17 cellular contexts compared by ENCODE assay signal in genomic region chr14:101354726-101355125, GRCh38.
A peak's percentile ranks its signal among the peaks of the same experiment; 100 is the strongest.
DNase-seq lines count a peak whose midpoint lies in the region; ATAC-seq and TF ChIP-seq lines count a peak whose summit lies in the region.
"Had no signal": no experiment of that assay in that cellular context is flagged by ENCODE, and none has a peak within 500 bp of the region (broad histone marks: within the 10 kb centered on the region; RNA-seq: fewer than 3 reads in every experiment).

No MANE protein-coding gene starts in this region.

- intact Hi-C loops in body of pancreas (cut with DNase I) = no loop called here
- intact Hi-C loops in right lobe of liver (cut with DNase I) = no loop called here
- intact Hi-C loops in mucosa of descending colon (cut with DNase I, micrococcal nuclease) = no loop called here

- H3K27me3 ChIP-seq in Peyer's patch = no peaks in the 10 kb centered on the region
- no peaks in the 10 kb centered on the region for H3K27me3 ChIP-seq in body of pancreas
- H3K27me3 ChIP-seq in right lobe of liver = no peaks in the 10 kb centered on the region

- no peaks in the 10 kb centered on the region for H3K36me3 Mint-ChIP-seq in type B pancreatic cell

- H3K27ac ChIP-seq in Peyer's patch = no peak overlapping the region
- H3K27ac ChIP-seq in body of pancreas = no peak overlapping the region
- peak overlapping the region in 1 of 3 donors; percentile 37 for H3K27ac ChIP-seq in right lobe of liver

- H3K4me3 ChIP-seq in Peyer's patch = no peak overlapping the region
- no peak overlapping the region for H3K4me3 ChIP-seq in body of pancreas
- no peak overlapping the region for H3K4me3 ChIP-seq in right lobe of liver
- no peak overlapping the region for H3K4me3 ChIP-seq in mucosa of descending colon

- ATAC-seq in body of pancreas (peak; percentile 34), right lobe of liver (peak in 3 of 4 donors; percentile 72 to 92 (median 81)), mucosa of descending colon (no peak)
- ATAC-seq: PC-3 had no signal

- H3K27ac Mint-ChIP-seq in type B pancreatic cell = no peak overlapping the region
- H3K27ac Mint-ChIP-seq: B cell had no signal

- H3K9me3 ChIP-seq in Peyer's patch = no peaks in the 10 kb centered on the region
- H3K9me3 ChIP-seq in body of pancreas = no peaks in the 10 kb centered on the region
- no peaks in the 10 kb centered on the region for H3K9me3 ChIP-seq in right lobe of liver
- no peaks in the 10 kb centered on the region for H3K9me3 ChIP-seq in mucosa of descending colon

- H3K9me3 Mint-ChIP-seq in type B pancreatic cell = peaks cover 5% of the 10 kb centered on the region

- H3K27me3 Mint-ChIP-seq in type B pancreatic cell = peaks cover 4% of the 10 kb centered on the region
- H3K27me3 Mint-ChIP-seq: CD4-positive, CD25-positive, alpha-beta regulatory T cell had no signal

- H3K36me3 ChIP-seq in Peyer's patch = no peaks in the 10 kb centered on the region
- no peaks in the 10 kb centered on the region for H3K36me3 ChIP-seq in body of pancreas (replicated peaks in 1 of 2; ENCODE audit: insufficient read depth in 1 of 2, low read depth in 2 of 2)
- no peaks in the 10 kb centered on the region for H3K36me3 ChIP-seq in right lobe of liver
- no peaks in the 10 kb centered on the region for H3K36me3 ChIP-seq in mucosa of descending colon (ENCODE audit: low read depth)

- 40 to 60% methylated on average over 2 of the region's 2 CpGs for WGBS in body of pancreas, 2 donors
- WGBS in right lobe of liver (ENCODE audit: insufficient coverage, low coverage, low lambda C conversion rate, missing lambda C conversion rate) = 31% methylated on average over 2 of the region's 2 CpGs

- peaks cover 3% of the 10 kb centered on the region for H3K4me1 Mint-ChIP-seq in type B pancreatic cell (ENCODE audit: unreplicated experiment)
- H3K4me1 Mint-ChIP-seq: CD4-positive, CD25-positive, alpha-beta regulatory T cell had no signal

- TF ChIP-seq POLR2A in Peyer's patch (IDR thresholded peaks at IDR 0.05) = no peak
- TF ChIP-seq POLR2A in body of pancreas (IDR thresholded peaks at IDR 0.05) = no peak
- no peak for TF ChIP-seq POLR2A in right lobe of liver (IDR thresholded peaks at IDR 0.05)

- no peak for TF ChIP-seq CTCF in Peyer's patch (IDR thresholded peaks at IDR 0.05)
- TF ChIP-seq CTCF in body of pancreas (IDR thresholded peaks at IDR 0.05) = no peak
- no peak for TF ChIP-seq CTCF in right lobe of liver (IDR thresholded peaks at IDR 0.05)
- TF ChIP-seq CTCF in type B pancreatic cell (conservative IDR thresholded peaks at IDR 0.05) = no peak
- TF ChIP-seq CTCF in mucosa of descending colon (IDR thresholded peaks at IDR 0.05) = no peak

- H3K4me1 ChIP-seq in Peyer's patch (peaks cover 0 to 7% (median 0%) of the 10 kb centered on the region in 4 donors), body of pancreas (no peaks in the 10 kb centered on the region), right lobe of liver (peaks cover 0 to 10% (median 0%) of the 10 kb centered on the region in 4 donors), mucosa of descending colon (ENCODE audit: low read depth) (no peaks in the 10 kb centered on the region)
- H3K4me1 ChIP-seq: Caco-2 had no signal

- DNase-seq in Peyer's patch (peak in 2 of 3 donors; percentile 1 to 40), body of pancreas (peak in 3 of 4 donors; percentile 11 to 35 (median 30)), right lobe of liver (peak in 1 of 3 donors; percentile 76), type B pancreatic cell (ENCODE audit: extremely low spot score, unreplicated experiment) (peak; percentile 47), GDM1 (lab: John Stamatoyannopoulos, UW) (no peak), mucosa of descending colon (no peak), NCI-H2196 (lab: John Stamatoyannopoulos, UW; ENCODE audit: unreplicated experiment) (no peak)
- DNase-seq: CD4-positive, CD25-positive, alpha-beta regulatory T cell; DMS153; H7; NCI-H1436 treated with DMSO at 0.1 percent for 48 hours; NCI-H2081; NCI-H510A treated with DMSO at 0.1 percent for 48 hours; NCI-H82; PC-3 had no signal

- no peak overlapping the region for H3K4me3 Mint-ChIP-seq in type B pancreatic cell
- H3K4me3 Mint-ChIP-seq: B cell; CD4-positive, CD25-positive, alpha-beta regulatory T cell had no signal

Comparison
In these comparisons a context has a peak if more than half of its experiments do, and no peak if none do; other contexts are left out.
1. DNase-seq: peak in Peyer's patch (2 of 3), body of pancreas (3 of 4) and type B pancreatic cell (single experiment); none in GDM1 (single experiment), mucosa of descending colon (0 of 3) and NCI-H2196 (single experiment).